In the genomic region with DNA sequence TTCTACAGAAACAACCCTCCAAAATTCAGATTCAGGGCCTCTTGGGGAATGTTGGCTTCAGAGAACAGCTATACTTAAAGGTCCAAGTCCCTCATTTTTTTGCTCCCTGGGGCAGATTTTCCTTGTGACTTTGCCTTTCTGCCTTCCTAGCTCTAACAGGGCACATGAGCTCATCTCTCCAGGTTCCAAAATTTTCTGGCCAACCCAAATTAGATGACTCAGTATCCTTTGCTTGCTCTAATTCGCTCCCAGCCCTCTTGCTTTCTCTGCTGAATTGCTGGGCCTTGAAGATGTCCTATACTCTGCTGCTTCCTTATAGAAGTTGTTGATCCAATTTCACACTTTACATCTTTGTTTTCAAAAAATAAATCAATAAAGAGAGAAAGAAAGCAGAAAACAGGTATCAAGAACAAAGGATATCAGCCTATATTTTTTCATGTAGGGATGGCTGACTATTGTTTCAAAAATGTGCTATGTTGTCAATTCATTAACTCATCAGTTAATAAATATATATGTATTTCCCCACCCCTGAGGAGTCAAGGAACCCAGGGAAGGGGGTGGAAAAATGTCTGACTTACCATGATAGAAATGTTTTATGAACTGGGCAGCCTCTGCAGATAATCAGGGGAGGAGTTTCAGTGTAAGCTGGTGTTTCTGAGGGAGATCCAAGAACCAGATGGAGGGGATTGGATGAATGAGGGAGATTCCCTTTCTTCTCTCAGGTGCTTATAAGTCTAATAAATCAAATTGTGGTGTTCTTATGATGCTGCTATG, we compare ENCODE assay signal across 28 cellular contexts. TPM values are rescaled to one million over a fixed set of nuclear protein-coding genes. Genes with fewer than 3 reads are reported as not detected.
DNase-seq lines count a peak whose midpoint lies in the region; ATAC-seq and TF ChIP-seq lines count a peak whose summit lies in the region.
"Had no signal": no experiment of that assay in that cellular context is flagged by ENCODE, and none has a peak within 500 bp of the region (broad histone marks: within the 10 kb centered on the region; RNA-seq: fewer than 3 reads in every experiment).

No MANE protein-coding gene starts in this region.

- TF ChIP-seq CTCF in AG10803 (conservative IDR thresholded peaks at IDR 0.05; ENCODE audit: low read length) (no peak), epithelial cell of esophagus (IDR thresholded peaks at IDR 0.05; ENCODE audit: insufficient read depth, low read depth, low read length, missing control alignments) (no peak), osteoblast (IDR thresholded peaks at IDR 0.05; ENCODE audit: extremely low read depth, low read depth, low read length) (no peak), suprapubic skin (IDR thresholded peaks at IDR 0.05) (no peak)
- TF ChIP-seq CTCF in activated CD8-positive, alpha-beta T cell treated with anti-CD3 and anti-CD28 coated beads for 36 hours (IDR thresholded peaks at IDR 0.05) = no peak

- no peak for TF ChIP-seq EP300 in suprapubic skin (IDR thresholded peaks at IDR 0.05)

- CTCF ChIA-PET in activated CD8-positive, alpha-beta T cell treated with anti-CD3 and anti-CD28 coated beads for 36 hours (lab: Charles Lee) = no interaction called here

- no peaks in the 10 kb centered on the region for H4K20me1 ChIP-seq in osteoblast (ENCODE audit: insufficient read depth, low read length)

- H3K4me1 Mint-ChIP-seq in activated CD8-positive, alpha-beta T cell treated with anti-CD3 and anti-CD28 coated beads for 36 hours (ENCODE audit: low read depth) = no peaks in the 10 kb centered on the region

- DNase-seq in AG10803 (ENCODE audit: low read depth) (peak; percentile 58), HS-5 (ENCODE audit: low read depth) (peak; percentile 28), epithelial cell of esophagus (ENCODE audit: low read depth) (peak; percentile 23), osteoblast (ENCODE audit: insufficient read length, low spot score, missing footprints) (peak; percentile 79), NCI-H2029 (lab: John Stamatoyannopoulos, UW) (no peak), suprapubic skin (ENCODE audit: low spot score in 2 of 2) (no peak), NCI-H2081 (lab: John Stamatoyannopoulos, UW) (no peak)
- DNase-seq in activated CD8-positive, alpha-beta T cell treated with anti-CD3 and anti-CD28 coated beads for 36 hours = no peak
- DNase-seq: activated naive CD4-positive, alpha-beta T cell treated with anti-CD3 and anti-CD28 coated beads for 36 hours; activated T-cell treated with anti-CD3 and anti-CD28 coated beads, Interleukin-2, amount 50 U/mL, for 48 hours; CD4-positive, alpha-beta T cell; central memory CD4-positive, alpha-beta T cell; GDM1; head of caudate nucleus; left colon; NCI-H1436 treated with DMSO at 0.1 percent for 48 hours; NCI-H2171 treated with DMSO at 0.1 percent for 48 hours; NCI-H526 treated with DMSO at 0.1 percent for 48 hours; RPMI8226; sigmoid colon; SK-N-SH; uterus had no signal

- no peak for ATAC-seq in activated CD8-positive, alpha-beta T cell treated with anti-CD3 and anti-CD28 coated beads for 36 hours
- ATAC-seq: K562; left colon; natural killer cell treated with Interleukin-12 subunit alpha and Interleukin-12 subunit beta and Interleukin-15 and Interleukin-18, amount 100 ng/mL, for 72 hours had no signal

- H3K27ac Mint-ChIP-seq in activated CD8-positive, alpha-beta T cell treated with anti-CD3 and anti-CD28 coated beads for 36 hours = no peak overlapping the region
- H3K27ac Mint-ChIP-seq: activated naive CD4-positive, alpha-beta T cell treated with anti-CD3 and anti-CD28 coated beads for 36 hours; CD4-positive, alpha-beta T cell; natural killer cell treated with Interleukin-12 subunit alpha and Interleukin-12 subunit beta and Interleukin-15 and Interleukin-18, amount 100 ng/mL, for 72 hours; T-helper 2 cell treated with Interferon-gamma antibody and Interleukin-4, amounts not matched to agents 5 μg/mL and 100 μg/mL, for 36 hours had no signal

- H3K4me3 Mint-ChIP-seq in activated CD8-positive, alpha-beta T cell treated with anti-CD3 and anti-CD28 coated beads for 36 hours = no peak overlapping the region
- H3K4me3 Mint-ChIP-seq: activated naive CD4-positive, alpha-beta T cell treated with anti-CD3 and anti-CD28 coated beads for 36 hours; CD4-positive, alpha-beta T cell; natural killer cell treated with Interleukin-12 subunit alpha and Interleukin-12 subunit beta and Interleukin-15 and Interleukin-18, amount 100 ng/mL, for 72 hours; T-helper 2 cell treated with Interferon-gamma antibody and Interleukin-4, amounts not matched to agents 5 μg/mL and 100 μg/mL, for 36 hours had no signal

- POLR2A ChIA-PET in activated CD8-positive, alpha-beta T cell treated with anti-CD3 and anti-CD28 coated beads for 36 hours (lab: Charles Lee) = no interaction called here

- H3K4me1 ChIP-seq in osteoblast (ENCODE audit: insufficient read depth, low read length) (peaks cover 18% of the 10 kb centered on the region), suprapubic skin (no peaks in the 10 kb centered on the region)
- H3K4me1 ChIP-seq: HAP-1, parathyroid adenoma, sigmoid colon, uterus had no signal

- no peaks in the 10 kb centered on the region for H3K9me3 Mint-ChIP-seq in activated CD8-positive, alpha-beta T cell treated with anti-CD3 and anti-CD28 coated beads for 36 hours
- H3K9me3 Mint-ChIP-seq: activated naive CD4-positive, alpha-beta T cell treated with anti-CD3 and anti-CD28 coated beads for 36 hours; CD4-positive, alpha-beta T cell; natural killer cell treated with Interleukin-12 subunit alpha and Interleukin-12 subunit beta and Interleukin-15 and Interleukin-18, amount 100 ng/mL, for 72 hours; T-helper 2 cell treated with Interferon-gamma antibody and Interleukin-4, amounts not matched to agents 5 μg/mL and 100 μg/mL, for 36 hours had no signal

- H3K4me3 ChIP-seq in AG10803 (ENCODE audit: low read length) (no peak overlapping the region), epithelial cell of esophagus (ENCODE audit: low read length) (no peak overlapping the region), osteoblast (ENCODE audit: insufficient read depth, low read length) (no peak overlapping the region), suprapubic skin (no peak overlapping the region)
- H3K4me3 ChIP-seq: HAP-1, K562, sigmoid colon, uterus had no signal

- H3K27me3 ChIP-seq in osteoblast (ENCODE audit: insufficient read depth, low read length) (no peaks in the 10 kb centered on the region), suprapubic skin (no peaks in the 10 kb centered on the region)
- H3K27me3 ChIP-seq: sigmoid colon, uterus had no signal

- peak overlapping the region; percentile 33 for H2AFZ ChIP-seq in osteoblast (ENCODE audit: low read length)
- H2AFZ ChIP-seq: parathyroid adenoma had no signal

- 24% methylated on average over 1 of the region's 1 CpG for WGBS in suprapubic skin

- no peaks in the 10 kb centered on the region for H3K36me3 Mint-ChIP-seq in activated CD8-positive, alpha-beta T cell treated with anti-CD3 and anti-CD28 coated beads for 36 hours (ENCODE audit: low read depth)
- H3K36me3 Mint-ChIP-seq: natural killer cell treated with Interleukin-12 subunit alpha and Interleukin-12 subunit beta and Interleukin-15 and Interleukin-18, amount 100 ng/mL, for 72 hours had no signal

- H3K79me2 ChIP-seq in osteoblast (ENCODE audit: insufficient read depth, low read length) = no peaks in the 10 kb centered on the region
- H3K79me2 ChIP-seq: parathyroid adenoma had no signal

- no peaks in the 10 kb centered on the region for H3K27me3 Mint-ChIP-seq in activated CD8-positive, alpha-beta T cell treated with anti-CD3 and anti-CD28 coated beads for 36 hours

- TF ChIP-seq POLR2A in suprapubic skin (IDR thresholded peaks at IDR 0.05) = no peak

- peak overlapping the region; percentile 14 for H3K4me2 ChIP-seq in osteoblast (ENCODE audit: insufficient read depth, low read length)
- H3K4me2 ChIP-seq: SK-N-SH had no signal

- H3K27ac ChIP-seq in osteoblast (ENCODE audit: low read depth, low read length) (peak overlapping the region; percentile 90), suprapubic skin (no peak overlapping the region)
- H3K27ac ChIP-seq: parathyroid adenoma, sigmoid colon, uterus had no signal

- no peaks in the 10 kb centered on the region for H3K36me3 ChIP-seq in osteoblast (ENCODE audit: insufficient read depth, low read length)
- no peaks in the 10 kb centered on the region for H3K36me3 ChIP-seq in suprapubic skin
- H3K36me3 ChIP-seq: HAP-1, sigmoid colon, uterus had no signal

- intact Hi-C loops in activated CD8-positive, alpha-beta T cell treated with anti-CD3 and anti-CD28 coated beads for 36 hours (cut with micrococcal nuclease) = no loop called here

- H3K9me3 ChIP-seq in osteoblast (ENCODE audit: low read depth, low read length) (no peaks in the 10 kb centered on the region), suprapubic skin (no peaks in the 10 kb centered on the region)
- H3K9me3 ChIP-seq: HAP-1, sigmoid colon, SK-N-SH, uterus had no signal

RNA-seq across cellular contexts. Expression of gene KRTAP4-2, which starts 1.0 kb away (rescaled TPM):
- total RNA-seq in osteoblast = not detected in 2 replicates
- total RNA-seq in suprapubic skin = 10 to 100 TPM in 3 of 4 donors, not detected in 1; 16.1 to 86.3 (median 16.3) TPM
- total RNA-seq in activated CD8-positive, alpha-beta T cell treated with anti-CD3 and anti-CD28 coated beads for 36 hours = not detected
- total RNA-seq: activated CD8-positive, alpha-beta memory T cell treated with anti-CD3 and anti-CD28 coated beads for 36 hours; activated naive CD4-positive, alpha-beta T cell treated with anti-CD3 and anti-CD28 coated beads for 36 hours; CD4-positive, alpha-beta T cell; K562; left colon; natural killer cell treated with Interleukin-12 subunit alpha and Interleukin-12 subunit beta and Interleukin-15 and Interleukin-18, amount 100 ng/mL, for 72 hours; sigmoid colon; uterus had no signal

RNA-seq across cellular contexts. Expression of gene KRTAP4-1, which starts 5.7 kb away (rescaled TPM):
- total RNA-seq in osteoblast = not detected in 2 replicates
- 10 to 100 TPM in 2 of 4 donors, 1 to 10 TPM in 1, not detected in 1; 4.2 to 51.7 (median 16.7) TPM for total RNA-seq in suprapubic skin
- not detected for total RNA-seq in activated CD8-positive, alpha-beta T cell treated with anti-CD3 and anti-CD28 coated beads for 36 hours
- total RNA-seq: activated CD8-positive, alpha-beta memory T cell treated with anti-CD3 and anti-CD28 coated beads for 36 hours; activated naive CD4-positive, alpha-beta T cell treated with anti-CD3 and anti-CD28 coated beads for 36 hours; CD4-positive, alpha-beta T cell; K562; natural killer cell treated with Interleukin-12 subunit alpha and Interleukin-12 subunit beta and Interleukin-15 and Interleukin-18, amount 100 ng/mL, for 72 hours; sigmoid colon; uterus had no signal

RNA-seq across cellular contexts. Expression of gene KRTAP9-1, which starts 10.7 kb away (rescaled TPM):
- total RNA-seq in osteoblast = not detected in 2 replicates
- total RNA-seq in suprapubic skin = 1 to 10 TPM in 1 of 4 donors, not detected in 3; 1.1 TPM
- not detected for total RNA-seq in activated CD8-positive, alpha-beta T cell treated with anti-CD3 and anti-CD28 coated beads for 36 hours
- total RNA-seq: activated CD8-positive, alpha-beta memory T cell treated with anti-CD3 and anti-CD28 coated beads for 36 hours; activated naive CD4-positive, alpha-beta T cell treated with anti-CD3 and anti-CD28 coated beads for 36 hours; CD4-positive, alpha-beta T cell; K562; left colon; natural killer cell treated with Interleukin-12 subunit alpha and Interleukin-12 subunit beta and Interleukin-15 and Interleukin-18, amount 100 ng/mL, for 72 hours; sigmoid colon; uterus had no signal

RNA-seq across cellular contexts. Expression of gene KRTAP4-3, which starts 11.0 kb away (rescaled TPM):
- total RNA-seq in osteoblast (not detected in 2 replicates), suprapubic skin (10 to 100 TPM in 2 of 4 donors, 1 to 10 TPM in 1, not detected in 1; 9.0 to 35.4 (median 16.4) TPM)
- total RNA-seq in activated CD8-positive, alpha-beta T cell treated with anti-CD3 and anti-CD28 coated beads for 36 hours = not detected
- total RNA-seq: activated CD8-positive, alpha-beta memory T cell treated with anti-CD3 and anti-CD28 coated beads for 36 hours; activated naive CD4-positive, alpha-beta T cell treated with anti-CD3 and anti-CD28 coated beads for 36 hours; CD4-positive, alpha-beta T cell; K562; left colon; natural killer cell treated with Interleukin-12 subunit alpha and Interleukin-12 subunit beta and Interleukin-15 and Interleukin-18, amount 100 ng/mL, for 72 hours; sigmoid colon; uterus had no signal

RNA-seq across cellular contexts. Expression of gene KRTAP4-4, which starts 18.5 kb away (rescaled TPM):
- total RNA-seq in osteoblast (not detected in 2 replicates), suprapubic skin (10 to 100 TPM in 2 of 4 donors, 1 to 10 TPM in 1, not detected in 1; 7.7 to 81.7 (median 24.6) TPM)
- not detected for total RNA-seq in activated CD8-positive, alpha-beta T cell treated with anti-CD3 and anti-CD28 coated beads for 36 hours
- total RNA-seq: activated CD8-positive, alpha-beta memory T cell treated with anti-CD3 and anti-CD28 coated beads for 36 hours; activated naive CD4-positive, alpha-beta T cell treated with anti-CD3 and anti-CD28 coated beads for 36 hours; CD4-positive, alpha-beta T cell; K562; left colon; natural killer cell treated with Interleukin-12 subunit alpha and Interleukin-12 subunit beta and Interleukin-15 and Interleukin-18, amount 100 ng/mL, for 72 hours; sigmoid colon; uterus had no signal

Comparison
In these comparisons a context has a peak if more than half of its experiments do, and no peak if none do; other contexts are left out.
1. DNase-seq: peak in AG10803 (single experiment), HS-5 (single experiment), epithelial cell of esophagus (single experiment) and osteoblast (single experiment); none in NCI-H2029 (single experiment), suprapubic skin (0 of 2), activated CD8-positive, alpha-beta T cell treated with anti-CD3 and anti-CD28 coated beads for 36 hours (single experiment) and NCI-H2081 (0 of 2).